In genomic region chr22:45671051-45671782, GRCh38 we compare ENCODE assay signal across 8 cellular contexts. TPM values are rescaled to one million over a fixed set of nuclear protein-coding genes. Genes with fewer than 3 reads are reported as not detected.
A peak's percentile ranks its signal among the peaks of the same experiment; 100 is the strongest.
DNase-seq lines count a peak whose midpoint lies in the region; ATAC-seq and TF ChIP-seq lines count a peak whose summit lies in the region.

No MANE protein-coding gene starts in this region.

- intact Hi-C loops in prostate gland (cut with DNase I), result no loop called here

- peaks cover 1% of the 10 kb centered on the region for H3K36me3 Mint-ChIP-seq in activated naive CD4-positive, alpha-beta T cell treated with anti-CD3 and anti-CD28 coated beads, Interleukin-2, amount 10 ng/mL, durations not matched to agents 7 days and 5 days
- peaks cover 11% of the 10 kb centered on the region for H3K36me3 Mint-ChIP-seq in activated T-helper 17 cell treated with anti-CD3 and anti-CD28 coated beads, Interleukin-2, amount 50 U/mL, for 72 hours (ENCODE audit: low read depth)

- peaks cover 5% of the 10 kb centered on the region for H3K27me3 ChIP-seq in cardiac muscle cell
- H3K27me3 ChIP-seq in prostate gland (replicated peaks; ENCODE audit: insufficient read depth), result no peaks in the 10 kb centered on the region

- no peaks in the 10 kb centered on the region for H3K9me3 ChIP-seq in cardiac muscle cell (ENCODE audit: low read depth)
- no peaks in the 10 kb centered on the region for H3K9me3 ChIP-seq in prostate gland

- H3K27ac Mint-ChIP-seq in activated naive CD4-positive, alpha-beta T cell treated with anti-CD3 and anti-CD28 coated beads, Interleukin-2, amount 10 ng/mL, durations not matched to agents 7 days and 5 days, result no peak overlapping the region
- H3K27ac Mint-ChIP-seq in activated T-helper 17 cell treated with anti-CD3 and anti-CD28 coated beads, Interleukin-2, amount 50 U/mL, for 72 hours, result peak overlapping the region; percentile 94

- peak overlapping the region; percentile 93 for H3K27ac ChIP-seq in cardiac muscle cell
- H3K27ac ChIP-seq in prostate gland, result peak overlapping the region; percentile 85 to 87

- CTCF ChIA-PET in activated naive CD4-positive, alpha-beta T cell treated with anti-CD3 and anti-CD28 coated beads, Interleukin-2, amount 10 ng/mL, durations not matched to agents 7 days and 5 days (lab: Charles Lee), result interaction anchor here (1.1 kb wide), 1 partner anchor 26 kb away, joined by 4 read pairs; no protein-coding TSS in a partner anchor

- ATAC-seq in activated T-helper 17 cell treated with anti-CD3 and anti-CD28 coated beads, Interleukin-2, amount 50 U/mL, for 72 hours (replicated peaks), result no peak
- ATAC-seq in HG02885 (IDR thresholded peaks at IDR 0.05; ENCODE audit: poor library complexity, unreplicated experiment), result no peak

- H3K27me3 Mint-ChIP-seq in activated naive CD4-positive, alpha-beta T cell treated with anti-CD3 and anti-CD28 coated beads, Interleukin-2, amount 10 ng/mL, durations not matched to agents 7 days and 5 days, result peaks cover 17% of the 10 kb centered on the region
- H3K27me3 Mint-ChIP-seq in activated T-helper 17 cell treated with anti-CD3 and anti-CD28 coated beads, Interleukin-2, amount 50 U/mL, for 72 hours, result peaks cover 8% of the 10 kb centered on the region

- H3K36me3 ChIP-seq in cardiac muscle cell (no peaks in the 10 kb centered on the region), prostate gland (no peaks in the 10 kb centered on the region)

- peaks cover 10% of the 10 kb centered on the region for H3K4me1 ChIP-seq in cardiac muscle cell (ENCODE audit: low read depth)
- no peaks in the 10 kb centered on the region for H3K4me1 ChIP-seq in prostate gland (replicated peaks)

- TF ChIP-seq CTCF in cardiac muscle cell (IDR thresholded peaks at IDR 0.05; ENCODE audit: low read depth, low read length) (no peak), prostate gland (IDR thresholded peaks at IDR 0.05) (no peak)

- H3K9me3 Mint-ChIP-seq in activated naive CD4-positive, alpha-beta T cell treated with anti-CD3 and anti-CD28 coated beads, Interleukin-2, amount 10 ng/mL, durations not matched to agents 7 days and 5 days, result no peaks in the 10 kb centered on the region
- H3K9me3 Mint-ChIP-seq in activated T-helper 17 cell treated with anti-CD3 and anti-CD28 coated beads, Interleukin-2, amount 50 U/mL, for 72 hours, result peaks cover 4% of the 10 kb centered on the region

- 7% methylated on average over 31 of the region's 32 CpGs for WGBS in prostate gland

- peaks cover 22% of the 10 kb centered on the region for H3K4me1 Mint-ChIP-seq in activated naive CD4-positive, alpha-beta T cell treated with anti-CD3 and anti-CD28 coated beads, Interleukin-2, amount 10 ng/mL, durations not matched to agents 7 days and 5 days
- H3K4me1 Mint-ChIP-seq in activated T-helper 17 cell treated with anti-CD3 and anti-CD28 coated beads, Interleukin-2, amount 50 U/mL, for 72 hours, result peaks cover 25% of the 10 kb centered on the region

- peak overlapping the region; percentile 86 for H3K4me3 Mint-ChIP-seq in activated naive CD4-positive, alpha-beta T cell treated with anti-CD3 and anti-CD28 coated beads, Interleukin-2, amount 10 ng/mL, durations not matched to agents 7 days and 5 days
- H3K4me3 Mint-ChIP-seq in activated T-helper 17 cell treated with anti-CD3 and anti-CD28 coated beads, Interleukin-2, amount 50 U/mL, for 72 hours, result peak overlapping the region; percentile 90

- H3K4me3 ChIP-seq in cardiac muscle cell (peak overlapping the region; percentile 76), prostate gland (peak overlapping the region; percentile 83 to 88)

- DNase-seq in activated naive CD4-positive, alpha-beta T cell treated with anti-CD3 and anti-CD28 coated beads, Interleukin-2, amount 10 ng/mL, durations not matched to agents 7 days and 5 days, result no peak
- DNase-seq in activated naive CD4-positive, alpha-beta T cell treated with anti-CD3 and anti-CD28 coated beads, Interleukin-2, amount 50 U/mL, for 16 hours, result no peak
- DNase-seq in cardiac muscle cell (ENCODE audit: low read depth in 1 of 2, low spot score in 1 of 2), result peak in 1 of 2 donors; percentile 57
- no peak for DNase-seq in prostate gland (ENCODE audit: low spot score)
- no peak for DNase-seq in NCI-H524 treated with DMSO at 0.1 percent for 48 hours (lab: John Stamatoyannopoulos, UW)
- no peak for DNase-seq in NCI-H2196 treated with DMSO at 0.1 percent for 48 hours (lab: John Stamatoyannopoulos, UW; ENCODE audit: unreplicated experiment)

- no peak for TF ChIP-seq POLR2A in prostate gland (IDR thresholded peaks at IDR 0.05)

RNA-seq across cellular contexts. Expression of gene ATXN10, which starts 0.4 kb away (rescaled TPM):
- 10 to 100 TPM; 55.8 to 89.1 TPM for total RNA-seq in activated T-helper 17 cell treated with anti-CD3 and anti-CD28 coated beads, Interleukin-2, amount 50 U/mL, for 72 hours
- 67.3 and 78.8 TPM in 2 replicates for total RNA-seq in cardiac muscle cell
- polyA plus RNA-seq in cardiac muscle cell, result 267 and 279 TPM in 2 replicates
- total RNA-seq in prostate gland, result 100 to 1,000 TPM; 125 to 148 TPM
